8 cellular contexts compared by ENCODE assay signal in the genomic region with DNA sequence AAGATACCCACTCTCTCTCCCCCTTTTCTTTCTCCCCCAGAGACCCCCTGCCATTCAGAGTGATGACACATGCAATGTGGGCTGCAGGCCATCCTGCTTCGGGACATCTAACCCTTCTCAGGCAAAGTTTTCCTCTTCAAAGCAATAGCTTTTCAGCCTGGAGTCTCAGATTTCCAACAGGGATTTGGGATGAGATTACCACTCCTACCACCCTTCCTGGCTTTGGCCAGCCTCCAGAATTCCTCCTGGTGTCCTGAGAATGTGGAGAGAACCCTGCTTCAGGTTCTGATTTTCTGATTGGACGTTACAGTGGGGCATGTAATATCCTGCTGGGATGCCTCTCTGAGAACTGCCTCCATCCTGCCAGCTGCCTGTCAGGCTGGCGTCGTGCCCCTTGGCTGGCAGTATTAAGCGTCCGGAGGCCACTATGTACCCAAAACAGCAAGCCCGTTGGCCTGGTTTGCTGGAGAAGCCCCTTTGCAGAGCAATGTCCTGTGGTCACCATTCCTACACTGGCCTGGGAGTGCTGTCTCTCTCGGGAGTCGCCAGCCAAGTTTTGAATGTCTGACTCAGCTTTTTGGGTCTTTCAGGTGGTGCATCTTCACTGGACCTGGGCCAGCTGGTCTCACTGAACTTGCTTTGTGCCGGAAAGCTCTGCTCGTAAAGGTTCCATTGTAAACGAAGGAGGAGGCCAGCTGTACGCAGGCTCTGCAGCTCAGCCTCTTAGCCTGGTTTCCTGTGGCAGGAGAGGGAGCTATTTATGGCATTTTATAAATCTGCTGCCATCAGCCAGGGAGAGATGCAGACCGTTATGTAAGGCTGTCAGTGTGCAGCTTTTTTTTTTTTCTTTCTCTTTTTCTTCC. TPM values are rescaled to one million over a fixed set of nuclear protein-coding genes. Genes with fewer than 3 reads are reported as not detected.
DNase-seq lines count a peak whose midpoint lies in the region; ATAC-seq and TF ChIP-seq lines count a peak whose summit lies in the region.

No MANE protein-coding gene starts in this region.

- no peaks in the 10 kb centered on the region for H3K36me3 ChIP-seq in Peyer's patch
- peaks cover 0 to 1% of the 10 kb centered on the region in 2 donors for H3K36me3 ChIP-seq in lung (ENCODE audit: control insufficient read depth in 2 of 2, insufficient read depth in 2 of 2, low read length in 2 of 2)
- no peaks in the 10 kb centered on the region for H3K36me3 ChIP-seq in thoracic aorta

- H3K9me3 ChIP-seq in Peyer's patch (no peaks in the 10 kb centered on the region), lung (ENCODE audit: control insufficient read depth in 2 of 2, insufficient read depth in 1 of 2, low read length in 1 of 2) (no peaks in the 10 kb centered on the region), thoracic aorta (no peaks in the 10 kb centered on the region)

- TF ChIP-seq CTCF in HL-60 (IDR thresholded peaks at IDR 0.05; ENCODE audit: insufficient read depth, low read length) (no peak), Peyer's patch (IDR thresholded peaks at IDR 0.05) (no peak), lung (IDR thresholded peaks at IDR 0.05; ENCODE audit: control extremely low read depth, extremely low read depth) (no peak), thoracic aorta (IDR thresholded peaks at IDR 0.05) (no peak)

- 6 to 20% methylated on average over 14 of the region's 14 CpGs for WGBS in lung, 2 donors

- H3K27ac ChIP-seq in HL-60 (replicated peaks) (peak overlapping the region; percentile 12; the same call in 1 of the 2 replicates), Peyer's patch (peak overlapping the region; percentile 48 to 83 (median 74)), lung (ENCODE audit: low read depth in 1 of 2, low read length in 1 of 2) (peak overlapping the region; percentile 81 to 97), thoracic aorta (peak overlapping the region; percentile 88 to 94)

- H3K4me3 ChIP-seq in HL-60 (replicated peaks; ENCODE audit: insufficient read depth, low read length) (peak overlapping the region; percentile 29), Peyer's patch (peak overlapping the region in 2 of 4 donors; percentile 16 to 24), lung (no peak overlapping the region), thoracic aorta (peak overlapping the region; percentile 63)

- H3K4me1 ChIP-seq in Peyer's patch = peaks cover 0 to 47% (median 16%) of the 10 kb centered on the region in 4 donors
- peaks cover 29 to 43% of the 10 kb centered on the region in 2 donors for H3K4me1 ChIP-seq in lung (ENCODE audit: control insufficient read depth in 2 of 2, insufficient read depth in 2 of 2, low read length in 2 of 2)
- peaks cover 44 to 65% of the 10 kb centered on the region in 2 donors for H3K4me1 ChIP-seq in thoracic aorta (ENCODE audit: control insufficient read depth in 1 of 2, low read depth in 2 of 2)

- H3K27me3 ChIP-seq in HL-60 (ENCODE audit: insufficient read depth, poor library complexity, severe bottlenecking) (no peaks in the 10 kb centered on the region), Peyer's patch (no peaks in the 10 kb centered on the region), lung (ENCODE audit: control insufficient read depth, insufficient read depth) (no peaks in the 10 kb centered on the region), thoracic aorta (replicated peaks; ENCODE audit: insufficient read depth) (no peaks in the 10 kb centered on the region)

- ATAC-seq in GM18861 (IDR thresholded peaks at IDR 0.05; ENCODE audit: unreplicated experiment) (peak; percentile 52), lung (ENCODE audit: insufficient read depth, low FRiP score) (peak; percentile 65), thoracic aorta (ENCODE audit: insufficient number of reproducible peaks, low FRiP score, low read depth) (peak; percentile 40), HG03025 (IDR thresholded peaks at IDR 0.05; ENCODE audit: low FRiP score, unreplicated experiment) (no peak)

- peak; percentile 13 to 72 for DNase-seq in HL-60 (ENCODE audit: low read depth in 1 of 2, low spot score in 1 of 2)
- DNase-seq in Peyer's patch = peak in 2 of 3 donors; percentile 54 to 72
- DNase-seq in dermis blood vessel endothelial cell = peak; percentile 97
- peak; percentile 45 for DNase-seq in lung (ENCODE audit: low spot score)
- DNase-seq in thoracic aorta (ENCODE audit: low spot score) = no peak
- DNase-seq in HuH-7 (ENCODE audit: low spot score) = no peak

- no peak for TF ChIP-seq POLR2A in Peyer's patch (IDR thresholded peaks at IDR 0.05)

RNA-seq across cellular contexts. Expression of gene TRAK1, which starts 19.2 kb away (rescaled TPM):
- total RNA-seq in Peyer's patch = 100 to 1,000 TPM in 3 of 4 donors, 10 to 100 TPM in 1; 96.2 to 283 (median 125) TPM
- 52.1 and 67.3 TPM in 2 replicates for total RNA-seq in dermis blood vessel endothelial cell
- total RNA-seq in lung = 10 to 100 TPM; 45.3 to 65.4 TPM
- polyA plus RNA-seq in lung = 10 to 100 TPM; 18.2 to 19.6 TPM
- total RNA-seq in thoracic aorta = 10 to 100 TPM; 35.1 to 36.0 TPM

Comparison
In these comparisons a context has a peak if more than half of its experiments do, and no peak if none do; other contexts are left out.
1. DNase-seq: peak in HL-60 (2 of 2), Peyer's patch (2 of 3), dermis blood vessel endothelial cell (single experiment) and lung (single experiment); none in thoracic aorta (single experiment) and HuH-7 (single experiment).
2. H3K27ac ChIP-seq: peak in every context shown above with its lines; median percentile 91 in thoracic aorta; 89 in lung; 74 in Peyer's patch; 12 in HL-60.